Comparison of ENCODE assay signal across 16 cellular contexts in genomic region chr2:148885988-148886387, GRCh38.
"Had no signal": no experiment of that assay in that cellular context is flagged by ENCODE, and none has a peak within 500 bp of the region (broad histone marks: within the 10 kb centered on the region; RNA-seq: fewer than 3 reads in every experiment).

No MANE protein-coding gene starts in this region.

- H3K9me3 Mint-ChIP-seq: memory B cell; mesothelial cell of epicardium; natural killer cell treated with Interleukin-12 subunit alpha and Interleukin-12 subunit beta and Interleukin-15 and Interleukin-18, amount 100 ng/mL, for 72 hours had no signal

- ATAC-seq: esophagus mucosa; heart right ventricle; left lobe of liver; natural killer cell treated with Interleukin-12 subunit alpha and Interleukin-12 subunit beta and Interleukin-15 and Interleukin-18, amount 100 ng/mL, for 72 hours; stimulated activated naive CD8-positive, alpha-beta T cell treated with anti-CD3 and anti-CD28 coated beads, Interleukin-15, Interleukin-2, amounts not matched to agents 100 U/mL and 50 U/mL, for 24 hours had no signal

- H3K4me3 Mint-ChIP-seq: memory B cell; mesothelial cell of epicardium; natural killer cell treated with Interleukin-12 subunit alpha and Interleukin-12 subunit beta and Interleukin-15 and Interleukin-18, amount 100 ng/mL, for 72 hours; type B pancreatic cell had no signal

- H3K27ac ChIP-seq: coronary artery, heart right ventricle, neutrophil, right atrium auricular region, suprapubic skin, thyroid gland had no signal

- H3K27ac Mint-ChIP-seq: memory B cell; mesothelial cell of epicardium; natural killer cell treated with Interleukin-12 subunit alpha and Interleukin-12 subunit beta and Interleukin-15 and Interleukin-18, amount 100 ng/mL, for 72 hours; type B pancreatic cell had no signal

- H3K9me3 ChIP-seq: neutrophil, right atrium auricular region, suprapubic skin, thyroid gland had no signal

- DNase-seq: effector CD8-positive, alpha-beta T cell; heart right ventricle; small intestine; stimulated activated CD4-positive, alpha-beta T cell treated with anti-CD3 and anti-CD28 coated beads, Interleukin-12 subunit alpha, Interleukin-12 subunit beta, amount 100 ng/mL, for 4 hours; stimulated activated naive CD8-positive, alpha-beta T cell treated with anti-CD3 and anti-CD28 coated beads, Interleukin-15, Interleukin-2, amounts not matched to agents 100 U/mL and 50 U/mL, for 24 hours; thyroid gland had no signal

- H3K27me3 ChIP-seq: thyroid gland had no signal

- H3K36me3 ChIP-seq: heart right ventricle, neutrophil, right atrium auricular region, suprapubic skin, thyroid gland had no signal

- H3K4me3 ChIP-seq: coronary artery, heart right ventricle, right atrium auricular region, suprapubic skin, thyroid gland had no signal
